1 cellular context compared by ENCODE assay signal in genomic region chr11:6603287-6604080, GRCh38.
TF ChIP-seq lines count a peak whose summit lies in the region.

Gene ILK (plus strand): TSS chr11:6603774. CDS start chr11:6604272, 498 bp downstream.
Gene RRP8 (minus strand): TSS chr11:6603616. CDS start chr11:6603502, 114 bp downstream.

TF ChIP-seq in HepG2, 621 proteins besides CTCF, POLR2A, EP300 and RAD21 (continued from another document and continues in another):
- no peak for TF ChIP-seq NR2F1 (CRISPR knock-in tag; IDR thresholded peaks at IDR 0.05)
- peak; percentile 96 for TF ChIP-seq ZNF414 (CRISPR knock-in tag; IDR thresholded peaks at IDR 0.05)
- TF ChIP-seq ZNF879 (CRISPR knock-in tag; IDR thresholded peaks at IDR 0.05) = no peak
- no peak for TF ChIP-seq ZNF235 (CRISPR knock-in tag; IDR thresholded peaks at IDR 0.05; ENCODE audit: borderline replicate concordance)
- peak; percentile 55; the same call in 1 of the 2 replicates for TF ChIP-seq HOXA5 (CRISPR knock-in tag; IDR thresholded peaks at IDR 0.05)
- no peak for TF ChIP-seq EHMT2 (IDR thresholded peaks at IDR 0.05; ENCODE audit: borderline replicate concordance, low read depth, low read length)
- peak; percentile 93 for TF ChIP-seq KAT7 (CRISPR knock-in tag; IDR thresholded peaks at IDR 0.05; ENCODE audit: borderline replicate concordance)
- TF ChIP-seq ZNF740 (CRISPR knock-in tag; IDR thresholded peaks at IDR 0.05) = no peak
- 0 out of 2 replicates have a peak, but pooled peaks have one; percentile 30 for TF ChIP-seq ZNF503 (CRISPR knock-in tag; IDR thresholded peaks at IDR 0.05)
- no peak for TF ChIP-seq ZBTB4 (CRISPR knock-in tag; IDR thresholded peaks at IDR 0.05; ENCODE audit: borderline replicate concordance)
- TF ChIP-seq ZMYM3 (CRISPR knock-in tag; IDR thresholded peaks at IDR 0.05) = peak; percentile 48; the same call in 1 of the 2 replicates
- no peak for TF ChIP-seq CENPX (CRISPR knock-in tag; IDR thresholded peaks at IDR 0.05)
- no peak for TF ChIP-seq ZNF260 (CRISPR knock-in tag; IDR thresholded peaks at IDR 0.05; ENCODE audit: borderline replicate concordance, low read depth)
- peak; percentile 74; the same call in 1 of the 2 replicates for TF ChIP-seq AHR (CRISPR knock-in tag; IDR thresholded peaks at IDR 0.05)
- TF ChIP-seq KLF13 (CRISPR knock-in tag; IDR thresholded peaks at IDR 0.05) = no peak
- no peak for TF ChIP-seq SNAPC4 (CRISPR knock-in tag; IDR thresholded peaks at IDR 0.05)
- TF ChIP-seq ZMAT5 (CRISPR knock-in tag; IDR thresholded peaks at IDR 0.05; ENCODE audit: borderline replicate concordance, low read depth) = 0 out of 2 replicates have a peak, but pooled peaks have one; percentile 21
- no peak for TF ChIP-seq ZNF10 (CRISPR knock-in tag; IDR thresholded peaks at IDR 0.05; ENCODE audit: borderline replicate concordance, low read depth)
- TF ChIP-seq ZNF207 (IDR thresholded peaks at IDR 0.05; ENCODE audit: borderline replicate concordance) = no peak
- peak; percentile 95 for TF ChIP-seq ZBTB2 (CRISPR knock-in tag; IDR thresholded peaks at IDR 0.05; ENCODE audit: low read depth)
- peak; percentile 98 for TF ChIP-seq MXD1 (CRISPR knock-in tag; IDR thresholded peaks at IDR 0.05)
- TF ChIP-seq HMG20B (CRISPR knock-in tag; conservative IDR thresholded peaks at IDR 0.05) = no peak
- peak; percentile 71 for TF ChIP-seq YY1 (IDR thresholded peaks at IDR 0.05; ENCODE audit: insufficient read depth, insufficient replicate concordance, low read depth, low read length)
- peak; percentile 58; the same call in 1 of the 2 replicates for TF ChIP-seq NRL (CRISPR knock-in tag; IDR thresholded peaks at IDR 0.05; ENCODE audit: borderline replicate concordance)
- TF ChIP-seq ZNF788 (CRISPR knock-in tag; IDR thresholded peaks at IDR 0.05; ENCODE audit: borderline replicate concordance) = peak; percentile 85
- no peak for TF ChIP-seq ZMYM2 (CRISPR knock-in tag; IDR thresholded peaks at IDR 0.05)
- no peak for TF ChIP-seq ZSCAN22 (CRISPR knock-in tag; IDR thresholded peaks at IDR 0.05)
- TF ChIP-seq SRSF4 (IDR thresholded peaks at IDR 0.05; ENCODE audit: low read depth, low read length, poor library complexity, severe bottlenecking) = no peak
- TF ChIP-seq NR2F2 (IDR thresholded peaks at IDR 0.05; ENCODE audit: borderline replicate concordance, low read depth) = 0 out of 2 replicates have a peak, but pooled peaks have one; percentile 23
- TF ChIP-seq SOX13 (IDR thresholded peaks at IDR 0.05) = peak; percentile 37; the same call in 1 of the 2 replicates
- TF ChIP-seq SOX13 (CRISPR knock-in tag; conservative IDR thresholded peaks at IDR 0.05 in 1 of 2, IDR thresholded peaks at IDR 0.05 in 1 of 2) = peak in 1 of 2 experiments; percentile 50; a peak in 1 of 4 replicates
- TF ChIP-seq PTBP1 (IDR thresholded peaks at IDR 0.05; ENCODE audit: low read depth, low read length, poor library complexity, severe bottlenecking) = no peak
- TF ChIP-seq ZNF512B (CRISPR knock-in tag; IDR thresholded peaks at IDR 0.05; ENCODE audit: borderline replicate concordance) = no peak
- TF ChIP-seq MTF1 (CRISPR knock-in tag; IDR thresholded peaks at IDR 0.05) = no peak
- TF ChIP-seq STAG1 (CRISPR knock-in tag; IDR thresholded peaks at IDR 0.05) = no peak
- TF ChIP-seq HNF4G (IDR thresholded peaks at IDR 0.05; ENCODE audit: borderline replicate concordance, low read depth, low read length) = no peak
- peak; percentile 65; the same call in 1 of the 2 replicates for TF ChIP-seq HNF4G (CRISPR knock-in tag; IDR thresholded peaks at IDR 0.05; ENCODE audit: borderline replicate concordance, low read depth)
- TF ChIP-seq ZBTB46 (CRISPR knock-in tag; IDR thresholded peaks at IDR 0.05; ENCODE audit: borderline replicate concordance) = no peak
- TF ChIP-seq GABPA (IDR thresholded peaks at IDR 0.05; ENCODE audit: low read depth, low read length) = peak; percentile 71
- peak; percentile 89 for TF ChIP-seq GABPA (CRISPR knock-in tag; IDR thresholded peaks at IDR 0.05; ENCODE audit: low read depth)
- TF ChIP-seq ZNF577 (CRISPR knock-in tag; IDR thresholded peaks at IDR 0.05; ENCODE audit: borderline replicate concordance, low read depth) = no peak
- TF ChIP-seq ZNF749 (CRISPR knock-in tag; IDR thresholded peaks at IDR 0.05; ENCODE audit: borderline replicate concordance) = peak; percentile 91; the same call in 1 of the 2 replicates
